In the genomic region with DNA sequence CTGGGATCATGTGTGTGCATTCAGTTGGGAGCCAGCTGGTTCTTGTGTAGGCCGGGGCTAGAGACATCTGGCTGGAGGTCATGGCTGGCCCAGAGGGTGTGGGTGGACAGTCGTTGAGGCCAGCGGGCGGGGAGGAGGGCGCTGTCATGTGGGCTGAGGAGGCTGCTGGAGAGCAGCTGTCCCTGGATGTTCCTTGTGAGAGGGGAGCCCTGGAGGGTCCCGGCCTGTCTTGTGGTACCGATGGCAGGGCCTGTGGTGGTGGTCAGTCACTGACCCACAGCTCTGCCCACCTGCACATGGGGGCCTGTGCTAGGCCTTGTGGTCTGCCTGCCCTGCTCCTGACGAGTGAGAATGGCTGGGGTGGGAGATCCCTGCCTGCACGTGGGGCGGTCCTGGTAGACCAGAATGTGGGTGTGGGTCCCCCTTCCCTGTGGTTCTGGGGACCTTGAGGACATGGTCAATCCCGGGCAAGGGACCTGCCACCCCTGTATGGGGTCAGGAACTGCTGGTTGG, we compare ENCODE assay signal across 1 cellular context.
TF ChIP-seq lines count a peak whose summit lies in the region.

No MANE protein-coding gene starts in this region.

TF ChIP-seq in GM12891, 5 proteins besides CTCF, POLR2A, EP300 and RAD21:
- TF ChIP-seq TAF1 (IDR thresholded peaks at IDR 0.05; ENCODE audit: low read depth, low read length) (no peak), POLR2AphosphoS5 (IDR thresholded peaks at IDR 0.05; ENCODE audit: low read depth, low read length) (peak; percentile 33; the same call in 1 of the 2 replicates)
